ENCODE assay signal across 12 cellular contexts in the genomic region with DNA sequence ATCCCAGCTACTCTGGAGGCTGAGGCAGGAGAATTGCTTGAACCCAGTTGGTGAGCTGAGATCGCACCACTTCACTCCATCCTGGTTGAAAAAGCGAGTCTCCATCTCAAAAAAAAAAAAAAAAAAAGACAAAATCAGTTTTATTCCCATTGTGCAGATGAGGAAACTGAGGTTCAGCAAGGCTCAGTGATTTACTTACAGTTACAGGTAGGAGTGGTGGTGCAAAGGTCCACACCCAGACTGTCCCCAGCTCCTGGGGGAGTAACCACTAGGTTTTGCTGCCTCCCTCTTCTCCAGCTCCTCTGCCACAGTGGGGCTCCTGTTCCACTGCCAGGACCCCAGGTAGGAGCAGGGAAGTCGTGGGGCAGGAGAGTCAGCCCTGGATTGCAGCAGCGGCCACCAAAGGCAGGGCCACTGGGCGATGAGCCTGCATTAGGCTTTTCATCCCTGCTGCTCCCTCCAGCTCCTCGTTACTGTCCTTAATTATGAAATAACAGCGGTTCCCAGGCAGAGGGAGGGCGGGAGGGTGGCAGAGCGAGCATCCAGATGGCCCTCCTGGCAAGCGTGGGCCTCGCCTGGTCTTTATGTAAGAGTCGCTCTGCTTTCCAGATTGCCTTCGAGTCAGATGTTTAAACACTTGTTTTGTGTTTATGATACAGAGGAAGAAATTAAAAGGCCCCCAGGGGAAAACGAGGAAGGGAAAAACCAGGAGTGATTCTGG. TPM values are rescaled to one million over a fixed set of nuclear protein-coding genes. Genes with fewer than 3 reads are reported as not detected.
A peak's percentile ranks its signal among the peaks of the same experiment; 100 is the strongest.
DNase-seq lines count a peak whose midpoint lies in the region; ATAC-seq and TF ChIP-seq lines count a peak whose summit lies in the region.
"Had no signal": no experiment of that assay in that cellular context is flagged by ENCODE, and none has a peak within 500 bp of the region (broad histone marks: within the 10 kb centered on the region; RNA-seq: fewer than 3 reads in every experiment).

No MANE protein-coding gene starts in this region.

- ATAC-seq in Right ventricle myocardium inferior (peak; percentile 60), Panc1 (peak; percentile 30; the same call in 1 of the 2 replicates), GM18858 (IDR thresholded peaks at IDR 0.05; ENCODE audit: unreplicated experiment) (no peak), GM19035 (IDR thresholded peaks at IDR 0.05; ENCODE audit: unreplicated experiment) (no peak)
- ATAC-seq: activated CD8-positive, alpha-beta T cell treated with anti-CD3 and anti-CD28 coated beads for 36 hours had no signal

- H3K9me2 ChIP-seq in hepatocyte (replicated peaks; ENCODE audit: insufficient read depth) = no peaks in the 10 kb centered on the region

- TF ChIP-seq POLR2A in vagina (IDR thresholded peaks at IDR 0.05) = no peak

- H3K4me1 ChIP-seq in Panc1 (ENCODE audit: control insufficient read depth, insufficient read depth, low read length) (no peaks in the 10 kb centered on the region; the same call in 1 of the 2 replicates), hepatocyte (ENCODE audit: insufficient read depth) (peaks cover 3% of the 10 kb centered on the region), vagina (peaks cover 8% of the 10 kb centered on the region)

- H3K27me3 ChIP-seq in Panc1 (ENCODE audit: control insufficient read depth, insufficient read depth, low read length) (no peaks in the 10 kb centered on the region), hepatocyte (peaks cover 3% of the 10 kb centered on the region), vagina (no peaks in the 10 kb centered on the region)

- intact Hi-C loops in Right ventricle myocardium inferior (cut with DNase I) (loop anchor here (5.0 kb wide), 1 partner anchor 43 kb away; no protein-coding TSS in a partner anchor), cardiac septum (cut with DNase I) (no loop called here), Panc1 (cut with micrococcal nuclease; ENCODE audit: unreplicated experiment) (no loop called here), vagina (cut with DNase I) (no loop called here)

- WGBS in hepatocyte (ENCODE audit: low lambda C conversion rate, missing lambda C conversion rate) = 59% methylated on average over 14 of the region's 14 CpGs

- no TSS peak for BruUV-seq in Panc1 (replicated peaks; lab: Mats Ljungman, UMichigan)

- H3K4me3 ChIP-seq in Panc1 (ENCODE audit: low read depth in 2 of 2, low read length in 2 of 2) (no peak overlapping the region), hepatocyte (no peak overlapping the region), vagina (no peak overlapping the region)

- no peak overlapping the region for H3K27ac ChIP-seq in Panc1 (ENCODE audit: low read length)
- H3K27ac ChIP-seq in hepatocyte = no peak overlapping the region
- peak overlapping the region; percentile 59 for H3K27ac ChIP-seq in vagina

- H3K9me3 ChIP-seq in Panc1 (ENCODE audit: control insufficient read depth, insufficient read depth, low read depth, low read length) (no peaks in the 10 kb centered on the region), hepatocyte (ENCODE audit: low read depth) (no peaks in the 10 kb centered on the region), vagina (no peaks in the 10 kb centered on the region)

- CTCF ChIA-PET in Panc1 (lab: Charles Lee) = no interaction called here

- H4K20me1 ChIP-seq in hepatocyte (ENCODE audit: insufficient read depth, poor library complexity, severe bottlenecking) = no peaks in the 10 kb centered on the region

- DNase-seq in Right ventricle myocardium inferior (ENCODE audit: missing footprints) (no peak), cardiac septum (ENCODE audit: low spot score) (no peak), Panc1 (ENCODE audit: low read depth, low spot score) (no peak), hepatocyte (ENCODE audit: low spot score) (peak; percentile 61), vagina (ENCODE audit: extremely low spot score in 2 of 2) (no peak)
- DNase-seq in stimulated activated naive CD4-positive, alpha-beta T cell treated with Interleukin-2 at 50 U/mL for 16 hours (lab: John Stamatoyannopoulos, UW) = no peak
- DNase-seq: activated CD8-positive, alpha-beta T cell treated with anti-CD3 and anti-CD28 coated beads for 36 hours; GF-D8; GOT3; NCI-H774 had no signal

- H3K36me3 ChIP-seq in Panc1 (ENCODE audit: control insufficient read depth, insufficient read depth, low read length) = no peaks in the 10 kb centered on the region
- H3K36me3 ChIP-seq in hepatocyte (replicated peaks; ENCODE audit: insufficient read depth, low read depth) = no peaks in the 10 kb centered on the region
- H3K36me3 ChIP-seq in vagina = no peaks in the 10 kb centered on the region

- POLR2A ChIA-PET in Panc1 (lab: Charles Lee) = no interaction called here

- in situ Hi-C loops in Panc1 (cut with HindIII; ENCODE audit: low pct_unique_long_range_greater_than_20kb, low sequenced_read_pairs) = no loop called here

- H3K79me2 ChIP-seq in hepatocyte = no peaks in the 10 kb centered on the region

- no peak overlapping the region for H2AFZ ChIP-seq in hepatocyte

- no peak overlapping the region for H3K4me2 ChIP-seq in hepatocyte

- TF ChIP-seq CTCF in Panc1 (IDR thresholded peaks at IDR 0.05) = no peak
- no peak for TF ChIP-seq CTCF in hepatocyte (IDR thresholded peaks at IDR 0.05; ENCODE audit: poor library complexity)
- TF ChIP-seq CTCF in vagina (IDR thresholded peaks at IDR 0.05) = no peak

RNA-seq across cellular contexts. Expression of gene RASD2, which starts 15.5 kb away (rescaled TPM):
- total RNA-seq in Right ventricle myocardium inferior = 9.5 TPM
- total RNA-seq in cardiac septum = 3.5 TPM
- total RNA-seq in Panc1 (2021; ENCODE audit: unreplicated experiment) = 26.7 TPM
- polyA plus RNA-seq in Panc1 (2012; ENCODE audit: insufficient read length) = 60.7 TPM
- total RNA-seq in hepatocyte = 0.88 and 1.3 TPM in 2 replicates
- polyA plus RNA-seq in hepatocyte = 12.7 and 13.5 TPM in 2 replicates
- 2.0 TPM for total RNA-seq in vagina
- total RNA-seq: activated CD8-positive, alpha-beta T cell treated with anti-CD3 and anti-CD28 coated beads for 36 hours had no signal

Comparison
In these comparisons a context has a peak if more than half of its experiments do, and no peak if none do; other contexts are left out.
1. ATAC-seq: peak in Right ventricle myocardium inferior (single experiment) and Panc1 (single experiment); none in GM18858 (single experiment) and GM19035 (single experiment).